In the genomic region with DNA sequence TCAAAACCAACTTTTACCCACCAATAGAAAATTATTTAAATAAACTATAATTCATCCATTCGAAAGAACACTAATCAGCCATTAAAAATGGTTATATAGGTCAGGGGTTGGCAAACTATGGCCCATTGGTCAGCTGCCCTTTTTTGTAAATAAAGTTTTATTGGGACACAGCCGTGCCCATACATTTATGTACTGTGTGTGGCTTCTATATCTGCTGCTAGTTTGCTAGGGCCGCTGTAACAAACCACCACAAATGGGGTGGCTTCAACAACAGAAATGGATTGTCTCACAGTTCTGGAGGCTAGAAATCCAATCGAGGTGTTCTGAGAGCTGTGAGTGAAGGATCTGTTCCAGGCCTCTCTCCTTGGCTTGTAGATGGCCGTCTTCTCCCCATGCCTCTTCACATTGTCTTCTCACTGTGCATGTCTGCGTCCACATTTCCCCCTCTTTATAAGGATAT, we compare ENCODE assay signal across 1 cellular context.
A peak's percentile ranks its signal among the peaks of the same experiment; 100 is the strongest.
TF ChIP-seq lines count a peak whose summit lies in the region.

No MANE protein-coding gene starts in this region.

TF ChIP-seq in K562, 482 proteins besides CTCF, POLR2A, EP300 and RAD21 (continued from another document):
- TF ChIP-seq STAT5A (IDR thresholded peaks at IDR 0.05; ENCODE audit: borderline replicate concordance, low read length) (no peak), FOXA3 (CRISPR knock-in tag; conservative IDR thresholded peaks at IDR 0.05 in 1 of 2, IDR thresholded peaks at IDR 0.05 in 1 of 2) (peak in 1 of 2 experiments; percentile 26; a peak in 1 of 4 replicates), SIX5 (IDR thresholded peaks at IDR 0.05; ENCODE audit: borderline replicate concordance in 1 of 2, insufficient read depth in 1 of 2, low read depth in 1 of 2, low read length in 2 of 2) (no peak), MTF1 (CRISPR knock-in tag; IDR thresholded peaks at IDR 0.05; ENCODE audit: borderline replicate concordance) (peak; percentile 60; the same call in 1 of the 2 replicates), ZNF695 (CRISPR knock-in tag; IDR thresholded peaks at IDR 0.05) (0 out of 2 replicates have a peak, but pooled peaks have one; percentile 28), GATAD2B (IDR thresholded peaks at IDR 0.05; ENCODE audit: borderline replicate concordance) (no peak), ATF1 (CRISPR knock-in tag; IDR thresholded peaks at IDR 0.05) (no peak), ATF1 (tag; IDR thresholded peaks at IDR 0.05) (0 out of 2 replicates have a peak, but pooled peaks have one; percentile 21), ETS2 (tag; IDR thresholded peaks at IDR 0.05; ENCODE audit: borderline replicate concordance, poor library complexity, severe bottlenecking) (peak; percentile 43), HMG20A (CRISPR knock-in tag; conservative IDR thresholded peaks at IDR 0.05) (0 out of 2 replicates have a peak, but pooled peaks have one; percentile 51)
- TF ChIP-seq, protein P1, sequence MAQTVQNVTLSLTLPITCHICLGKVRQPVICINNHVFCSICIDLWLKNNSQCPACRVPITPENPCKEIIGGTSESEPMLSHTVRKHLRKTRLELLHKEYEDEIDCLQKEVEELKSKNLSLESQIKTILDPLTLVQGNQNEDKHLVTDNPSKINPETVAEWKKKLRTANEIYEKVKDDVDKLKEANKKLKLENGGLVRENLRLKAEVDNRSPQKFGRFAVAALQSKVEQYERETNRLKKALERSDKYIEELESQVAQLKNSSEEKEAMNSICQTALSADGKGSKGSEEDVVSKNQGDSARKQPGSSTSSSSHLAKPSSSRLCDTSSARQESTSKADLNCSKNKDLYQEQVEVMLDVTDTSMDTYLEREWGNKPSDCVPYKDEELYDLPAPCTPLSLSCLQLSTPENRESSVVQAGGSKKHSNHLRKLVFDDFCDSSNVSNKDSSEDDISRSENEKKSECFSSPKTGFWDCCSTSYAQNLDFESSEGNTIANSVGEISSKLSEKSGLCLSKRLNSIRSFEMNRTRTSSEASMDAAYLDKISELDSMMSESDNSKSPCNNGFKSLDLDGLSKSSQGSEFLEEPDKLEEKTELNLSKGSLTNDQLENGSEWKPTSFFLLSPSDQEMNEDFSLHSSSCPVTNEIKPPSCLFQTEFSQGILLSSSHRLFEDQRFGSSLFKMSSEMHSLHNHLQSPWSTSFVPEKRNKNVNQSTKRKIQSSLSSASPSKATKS (CRISPR knock-in tag; IDR thresholded peaks at IDR 0.05): 0 out of 2 replicates have a peak, but pooled peaks have one; percentile 40
- TF ChIP-seq, protein P2, sequence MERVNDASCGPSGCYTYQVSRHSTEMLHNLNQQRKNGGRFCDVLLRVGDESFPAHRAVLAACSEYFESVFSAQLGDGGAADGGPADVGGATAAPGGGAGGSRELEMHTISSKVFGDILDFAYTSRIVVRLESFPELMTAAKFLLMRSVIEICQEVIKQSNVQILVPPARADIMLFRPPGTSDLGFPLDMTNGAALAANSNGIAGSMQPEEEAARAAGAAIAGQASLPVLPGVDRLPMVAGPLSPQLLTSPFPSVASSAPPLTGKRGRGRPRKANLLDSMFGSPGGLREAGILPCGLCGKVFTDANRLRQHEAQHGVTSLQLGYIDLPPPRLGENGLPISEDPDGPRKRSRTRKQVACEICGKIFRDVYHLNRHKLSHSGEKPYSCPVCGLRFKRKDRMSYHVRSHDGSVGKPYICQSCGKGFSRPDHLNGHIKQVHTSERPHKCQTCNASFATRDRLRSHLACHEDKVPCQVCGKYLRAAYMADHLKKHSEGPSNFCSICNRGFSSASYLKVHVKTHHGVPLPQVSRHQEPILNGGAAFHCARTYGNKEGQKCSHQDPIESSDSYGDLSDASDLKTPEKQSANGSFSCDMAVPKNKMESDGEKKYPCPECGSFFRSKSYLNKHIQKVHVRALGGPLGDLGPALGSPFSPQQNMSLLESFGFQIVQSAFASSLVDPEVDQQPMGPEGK (CRISPR knock-in tag; IDR thresholded peaks at IDR 0.05; ENCODE audit: borderline replicate concordance): no peak
